Comparison of ENCODE assay signal across 8 cellular contexts in genomic region chr2:109871129-109871751, GRCh38. TPM values are rescaled to one million over a fixed set of nuclear protein-coding genes. Genes with fewer than 3 reads are reported as not detected.
DNase-seq lines count a peak whose midpoint lies in the region; ATAC-seq, FAIRE-seq and TF ChIP-seq lines count a peak whose summit lies in the region.
"Not testable (repeated sequence)": the region's sequence is repeated elsewhere in the genome, so short reads cannot be mapped to it uniquely, and the experiment has no call there.

No MANE protein-coding gene starts in this region.

- not testable (repeated sequence) for BruUV-seq in endothelial cell of umbilical vein (replicated peaks; lab: Mats Ljungman, UMichigan)

- not testable (repeated sequence) for H3K4me3 ChIP-seq in DND-41 (ENCODE audit: low read depth in 1 of 2, low read length in 2 of 2); endothelial cell of umbilical vein (replicated peaks in 1 of 3; ENCODE audit: insufficient read depth in 1 of 3, low read depth in 1 of 3, low read length in 3 of 3); naive thymus-derived CD4-positive, alpha-beta T cell (ENCODE audit: low read length)

- ATAC-seq in DND-41 (ENCODE audit: insufficient read depth, low read depth) (peak; percentile 87), GM21619 (IDR thresholded peaks at IDR 0.05; ENCODE audit: unreplicated experiment) (peak; percentile 93), HG02884 (IDR thresholded peaks at IDR 0.05; ENCODE audit: unreplicated experiment) (peak; percentile 89), HG03354 (IDR thresholded peaks at IDR 0.05; ENCODE audit: poor library complexity, severe bottlenecking, unreplicated experiment) (peak; percentile 96)
- ATAC-seq in naive thymus-derived CD4-positive, alpha-beta T cell: peak; percentile 85

- POLR2A ChIA-PET in endothelial cell of umbilical vein (lab: Charles Lee); naive thymus-derived CD4-positive, alpha-beta T cell (lab: Charles Lee): not testable (repeated sequence)

- dilution Hi-C loops in endothelial cell of umbilical vein (cut with MboI; ENCODE audit: extremely low pct_ligation_motif_present, low sequenced_read_pairs): not testable (repeated sequence)

- H3K36me3 ChIP-seq in DND-41 (ENCODE audit: insufficient read depth, low read length); endothelial cell of umbilical vein (ENCODE audit: control insufficient read depth in 2 of 2, extremely low read depth in 1 of 2, insufficient read depth in 2 of 2, low read length in 2 of 2); naive thymus-derived CD4-positive, alpha-beta T cell (ENCODE audit: control insufficient read depth in 2 of 3, insufficient read depth in 3 of 3, low read length in 3 of 3): not testable (repeated sequence)

- not testable (repeated sequence) for H3K4me1 ChIP-seq in DND-41 (ENCODE audit: insufficient read depth, low read length); endothelial cell of umbilical vein (ENCODE audit: control insufficient read depth, extremely low read depth, insufficient read depth, low read length); naive thymus-derived CD4-positive, alpha-beta T cell (ENCODE audit: control insufficient read depth in 2 of 2, insufficient read depth in 2 of 2, low read length in 2 of 2)

- not testable (repeated sequence) for H3K27ac ChIP-seq in DND-41 (ENCODE audit: low read length); endothelial cell of umbilical vein (ENCODE audit: insufficient read depth, low read depth, low read length); naive thymus-derived CD4-positive, alpha-beta T cell (ENCODE audit: low read depth, low read length)

- H3K36me3 Mint-ChIP-seq in naive thymus-derived CD4-positive, alpha-beta T cell: not testable (repeated sequence)

- not testable (repeated sequence) for H3K9me1 ChIP-seq in endothelial cell of umbilical vein (replicated peaks; ENCODE audit: control insufficient read depth, extremely low read depth, insufficient read depth, low read length)

- not testable (repeated sequence) for H2AFZ ChIP-seq in DND-41 (ENCODE audit: low read depth, low read length); endothelial cell of umbilical vein (ENCODE audit: low read depth, low read length)

- H3K4me3 Mint-ChIP-seq in naive thymus-derived CD4-positive, alpha-beta T cell: not testable (repeated sequence)

- H3K9ac ChIP-seq in DND-41 (ENCODE audit: low read depth, low read length); endothelial cell of umbilical vein (replicated peaks; ENCODE audit: extremely low read depth, insufficient read depth, low read length): not testable (repeated sequence)

- not testable (repeated sequence) for TF ChIP-seq CTCF in DND-41 (IDR thresholded peaks at IDR 0.05; ENCODE audit: borderline replicate concordance, extremely low read depth, low read length, poor library complexity, severe bottlenecking); endothelial cell of umbilical vein (IDR thresholded peaks at IDR 0.05; ENCODE audit: extremely low read depth in 1 of 2, insufficient read depth in 1 of 2, low read depth in 1 of 2, low read length in 2 of 2)

- H3K4me2 ChIP-seq in DND-41 (ENCODE audit: insufficient read depth, low read length); endothelial cell of umbilical vein (ENCODE audit: insufficient read depth, low read length): not testable (repeated sequence)

- not testable (repeated sequence) for H3K4me1 Mint-ChIP-seq in naive thymus-derived CD4-positive, alpha-beta T cell

- not testable (repeated sequence) for H3K27me3 Mint-ChIP-seq in naive thymus-derived CD4-positive, alpha-beta T cell

- H4K20me1 ChIP-seq in DND-41 (ENCODE audit: insufficient read depth, low read length); endothelial cell of umbilical vein (replicated peaks; ENCODE audit: control insufficient read depth, extremely low read depth, insufficient read depth, low read length): not testable (repeated sequence)

- not testable (repeated sequence) for H3K27ac Mint-ChIP-seq in naive thymus-derived CD4-positive, alpha-beta T cell

- DNase-seq in DND-41; GM19239 (ENCODE audit: insufficient read length, low spot score); endothelial cell of umbilical vein (ENCODE audit: low read depth, low spot score); naive thymus-derived CD4-positive, alpha-beta T cell: not testable (repeated sequence)

- intact Hi-C loops in endothelial cell of umbilical vein (cut with micrococcal nuclease); naive thymus-derived CD4-positive, alpha-beta T cell (cut with micrococcal nuclease): not testable (repeated sequence)

- not testable (repeated sequence) for H3K27me3 ChIP-seq in DND-41 (ENCODE audit: insufficient read depth, low read length, poor library complexity); endothelial cell of umbilical vein (ENCODE audit: control insufficient read depth in 2 of 2, insufficient read depth in 2 of 2, low read length in 2 of 2); naive thymus-derived CD4-positive, alpha-beta T cell (ENCODE audit: control insufficient read depth in 2 of 2, insufficient read depth in 2 of 2, low read length in 2 of 2)

- not testable (repeated sequence) for H3K9me3 ChIP-seq in DND-41 (ENCODE audit: insufficient read depth, low read length, severe bottlenecking); endothelial cell of umbilical vein (replicated peaks; ENCODE audit: control insufficient read depth, insufficient read depth, low read length); naive thymus-derived CD4-positive, alpha-beta T cell (ENCODE audit: control insufficient read depth in 2 of 3, low read length in 3 of 3)

- CTCF ChIA-PET in endothelial cell of umbilical vein (lab: Charles Lee); naive thymus-derived CD4-positive, alpha-beta T cell (lab: Charles Lee): not testable (repeated sequence)

- FAIRE-seq in GM19239 (lab: Jason Lieb, UNC) (peak; percentile 23), TTC549 (lab: Jason Lieb, UNC) (peak; percentile 72), endothelial cell of umbilical vein (lab: Jason Lieb, UNC) (peak; percentile 12)

- H3K79me2 ChIP-seq in DND-41 (ENCODE audit: insufficient read depth, low read length); endothelial cell of umbilical vein (ENCODE audit: control insufficient read depth, insufficient read depth, low read length): not testable (repeated sequence)

- TF ChIP-seq POLR2A in endothelial cell of umbilical vein (IDR thresholded peaks at IDR 0.05; ENCODE audit: low read depth, low read length): not testable (repeated sequence)

- H3K9me3 Mint-ChIP-seq in naive thymus-derived CD4-positive, alpha-beta T cell: not testable (repeated sequence)

RNA-seq across cellular contexts. Expression of gene LIMS3, which starts 27.2 kb away (rescaled TPM):
- total RNA-seq in endothelial cell of umbilical vein: 9.4 and 17.8 TPM in 2 replicates
- polyA plus RNA-seq in endothelial cell of umbilical vein: 12.3 and 13.5 TPM in 2 replicates
- 6.9 and 9.8 TPM in 2 replicates for polyA plus RNA-seq in endothelial cell of umbilical vein (2011; cell fraction: cytosol; rRNA removed)
- polyA plus RNA-seq in endothelial cell of umbilical vein (2011; cell fraction: nucleus; rRNA removed): 79.1 and 94.6 TPM in 2 replicates
- 12.2 and 16.0 TPM in 2 replicates for polyA plus RNA-seq in endothelial cell of umbilical vein (2012)
- polyA minus RNA-seq in endothelial cell of umbilical vein: 48.5 and 75.3 TPM in 2 replicates
- polyA minus RNA-seq in endothelial cell of umbilical vein (2011; cell fraction: cytosol; rRNA and poly(A)+ RNA removed): not detected
- polyA minus RNA-seq in endothelial cell of umbilical vein (2011; cell fraction: nucleus; rRNA and poly(A)+ RNA removed): 49.9 and 69.4 TPM in 2 replicates
- 1 to 10 TPM in 2 of 5 experiments, under 1 TPM in 3; 0.19 to 1.7 (median 0.96) TPM for total RNA-seq in naive thymus-derived CD4-positive, alpha-beta T cell
- 1 to 10 TPM; 1.8 to 2.6 TPM for polyA plus RNA-seq in naive thymus-derived CD4-positive, alpha-beta T cell
